In the genomic region with DNA sequence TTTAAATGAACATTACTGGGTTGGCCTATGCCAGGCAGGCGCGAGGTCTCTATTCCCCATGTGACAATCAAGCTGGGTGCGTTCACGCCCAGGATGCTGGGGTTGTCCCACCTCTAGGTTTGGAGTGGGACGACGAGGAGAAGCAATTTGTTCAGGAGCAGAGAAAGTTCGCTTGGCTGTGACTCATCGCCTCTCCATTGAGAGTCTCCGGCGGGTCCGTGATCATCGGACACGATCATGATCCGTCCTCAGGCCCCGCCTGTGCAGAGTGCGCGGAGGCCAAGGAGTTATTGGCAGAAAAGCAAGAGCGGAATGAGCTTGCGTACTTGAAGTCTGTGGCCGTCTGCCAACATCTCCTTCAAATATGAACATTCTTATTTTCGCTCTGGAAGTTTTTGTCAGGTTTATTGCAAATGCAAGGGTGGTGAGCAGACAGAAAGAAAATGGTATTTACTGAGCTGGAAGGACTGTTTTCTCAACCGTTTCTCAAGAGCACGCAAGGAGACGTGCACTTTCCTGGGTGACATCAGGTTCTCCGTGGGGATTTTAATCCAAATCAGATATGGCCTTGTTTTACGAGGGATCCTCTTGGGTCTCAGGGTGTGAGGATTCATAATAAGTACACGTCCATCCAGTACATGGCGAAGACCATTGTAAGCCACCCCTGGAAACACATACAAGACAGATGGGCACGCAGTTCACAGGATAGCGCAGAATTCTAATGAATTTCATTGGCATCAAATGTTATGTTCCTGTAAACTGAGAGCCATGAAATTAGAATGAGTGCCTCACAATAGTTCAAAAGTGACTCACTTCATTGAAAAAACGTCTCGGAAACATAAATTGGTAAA, we compare ENCODE assay signal across 9 cellular contexts.
DNase-seq lines count a peak whose midpoint lies in the region; ATAC-seq and TF ChIP-seq lines count a peak whose summit lies in the region.
"Had no signal": no experiment of that assay in that cellular context is flagged by ENCODE, and none has a peak within 500 bp of the region (broad histone marks: within the 10 kb centered on the region; RNA-seq: fewer than 3 reads in every experiment).

No MANE protein-coding gene starts in this region.

- no peak overlapping the region for H2AFZ ChIP-seq in GM23338

- H3K9me3 Mint-ChIP-seq in GM23338 = no peaks in the 10 kb centered on the region

- H3K27me3 ChIP-seq in heart left ventricle (peaks cover 0 to 4% (median 0%) of the 10 kb centered on the region in 9 donors), GM23338 (ENCODE audit: insufficient read depth) (no peaks in the 10 kb centered on the region)

- intact Hi-C loops in heart left ventricle (cut with DNase I) = loop anchor here in 2 of 10 donors (10.0 kb wide), 2 partner anchors 164 to 224 kb away; partner anchors contain the start of gene ADCY9 (in 1 of the 2)

- H3K36me3 Mint-ChIP-seq in GM23338 (ENCODE audit: low read depth) = no peaks in the 10 kb centered on the region

- no peaks in the 10 kb centered on the region for H3K27me3 Mint-ChIP-seq in GM23338 (ENCODE audit: insufficient read depth, low read depth, poor library complexity)

- peaks cover 4 to 65% (median 36%) of the 10 kb centered on the region in 12 donors for H3K4me1 ChIP-seq in heart left ventricle
- no peaks in the 10 kb centered on the region for H3K4me1 ChIP-seq in GM23338 (ENCODE audit: insufficient read depth)

- no peak overlapping the region for H3K4me3 Mint-ChIP-seq in GM23338

- no peaks in the 10 kb centered on the region for H3K9me3 ChIP-seq in heart left ventricle

- 36 to 54% (median 41%) methylated on average over 32 of the region's 32 CpGs for WGBS in heart left ventricle, 4 donors

- H3F3A ChIP-seq in GM23338 (replicated peaks; ENCODE audit: low read depth) = 0 out of 2 replicates have a peak, but pooled peaks cover 4% of the 10 kb centered on the region

- no peaks in the 10 kb centered on the region for H3K79me2 ChIP-seq in GM23338 (replicated peaks; ENCODE audit: insufficient read depth)

- TF ChIP-seq CTCF in heart left ventricle (IDR thresholded peaks at IDR 0.05) = no peak
- no peak for TF ChIP-seq CTCF in GM23338 (conservative IDR thresholded peaks at IDR 0.05; ENCODE audit: low read depth in 2 of 2)

- ATAC-seq in heart left ventricle (peak; percentile 58 to 85 (median 80)), GM23338 (no peak)

- H4K20me1 ChIP-seq in GM23338 (replicated peaks; ENCODE audit: insufficient read depth) = no peaks in the 10 kb centered on the region

- peak overlapping the region; percentile 60 to 89 (median 84) for H3K27ac ChIP-seq in heart left ventricle
- peak overlapping the region in 12 of 21 experiments; percentile 12 to 79 (median 38) for H3K27ac ChIP-seq in skin epidermis
- H3K27ac ChIP-seq in GM23338 (ENCODE audit: low read depth) = no peak overlapping the region

- peak overlapping the region in 8 of 12 donors; percentile 24 to 44 (median 36) for H3K4me3 ChIP-seq in heart left ventricle
- peak overlapping the region in 1 of 7 experiments; percentile 5 for H3K4me3 ChIP-seq in skin epidermis
- H3K4me3 ChIP-seq in GM23338 = no peak overlapping the region

- H3K27ac Mint-ChIP-seq in GM23338 = no peak overlapping the region

- H3K36me3 ChIP-seq in heart left ventricle = no peaks in the 10 kb centered on the region
- no peaks in the 10 kb centered on the region for H3K36me3 ChIP-seq in GM23338 (ENCODE audit: insufficient read depth)

- TF ChIP-seq POLR2A in heart left ventricle (IDR thresholded peaks at IDR 0.05) = peak in 1 of 2 donors; percentile 16

- no peaks in the 10 kb centered on the region for H3K9me2 ChIP-seq in GM23338 (ENCODE audit: insufficient read depth)

- H3K4me2 ChIP-seq in GM23338 = no peak overlapping the region

- no peaks in the 10 kb centered on the region for H3K4me1 Mint-ChIP-seq in GM23338

- DNase-seq in GM03348 (ENCODE audit: low spot score) (peak; percentile 92), T1000 (lab: John Stamatoyannopoulos, UW) (peak; percentile 60), heart left ventricle (peak; percentile 85 to 93 (median 89)), SW 1271 (lab: John Stamatoyannopoulos, UW) (no peak), GM23338 (ENCODE audit: low spot score) (no peak), NCI-H69 (lab: John Stamatoyannopoulos, UW) (no peak)
- no peak for DNase-seq in stimulated activated CD4-positive, alpha-beta T cell treated with anti-CD3 and anti-CD28 coated beads, Interleukin-15, amount 100 ng/mL, for 24 hours
- DNase-seq: stimulated activated CD8-positive, alpha-beta memory T cell treated with anti-CD3 and anti-CD28 coated beads, Interleukin-4, amount 100 ng/mL, for 48 hours had no signal

TF ChIP-seq in GM23338, 12 proteins besides CTCF, POLR2A, EP300 and RAD21 (continues in another document):
- TF ChIP-seq JUNB (IDR thresholded peaks at IDR 0.05; ENCODE audit: unreplicated experiment) (no peak), EZH2phosphoT487 (IDR thresholded peaks at IDR 0.05; ENCODE audit: unreplicated experiment) (no peak), REST (IDR thresholded peaks at IDR 0.05; ENCODE audit: unreplicated experiment) (no peak), ZNF331 (CRISPR knock-in tag; IDR thresholded peaks at IDR 0.05; ENCODE audit: low read depth) (no peak), STAT1 (IDR thresholded peaks at IDR 0.05; ENCODE audit: unreplicated experiment) (no peak), CREB1 (CRISPR knock-in tag; IDR thresholded peaks at IDR 0.05; ENCODE audit: low read depth) (no peak), EZH2 (IDR thresholded peaks at IDR 0.05; ENCODE audit: low read depth, unreplicated experiment) (no peak)
- TF ChIP-seq, protein P1, sequence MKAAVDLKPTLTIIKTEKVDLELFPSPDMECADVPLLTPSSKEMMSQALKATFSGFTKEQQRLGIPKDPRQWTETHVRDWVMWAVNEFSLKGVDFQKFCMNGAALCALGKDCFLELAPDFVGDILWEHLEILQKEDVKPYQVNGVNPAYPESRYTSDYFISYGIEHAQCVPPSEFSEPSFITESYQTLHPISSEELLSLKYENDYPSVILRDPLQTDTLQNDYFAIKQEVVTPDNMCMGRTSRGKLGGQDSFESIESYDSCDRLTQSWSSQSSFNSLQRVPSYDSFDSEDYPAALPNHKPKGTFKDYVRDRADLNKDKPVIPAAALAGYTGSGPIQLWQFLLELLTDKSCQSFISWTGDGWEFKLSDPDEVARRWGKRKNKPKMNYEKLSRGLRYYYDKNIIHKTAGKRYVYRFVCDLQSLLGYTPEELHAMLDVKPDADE (IDR thresholded peaks at IDR 0.05) = no peak

Comparison
In these comparisons a context has a peak if more than half of its experiments do, and no peak if none do; other contexts are left out.
1. DNase-seq: peak in GM03348 (single experiment), T1000 (single experiment) and heart left ventricle (5 of 5); none in stimulated activated CD4-positive, alpha-beta T cell treated with anti-CD3 and anti-CD28 coated beads, Interleukin-15, amount 100 ng/mL, for 24 hours (single experiment), SW 1271 (0 of 2), GM23338 (single experiment) and NCI-H69 (single experiment).